11 cellular contexts compared by ENCODE assay signal in genomic region chr2:62410926-62411456, GRCh38.
DNase-seq lines count a peak whose midpoint lies in the region; TF ChIP-seq lines count a peak whose summit lies in the region.
"Had no signal": no experiment of that assay in that cellular context is flagged by ENCODE, and none has a peak within 500 bp of the region (broad histone marks: within the 10 kb centered on the region; RNA-seq: fewer than 3 reads in every experiment).

No MANE protein-coding gene starts in this region.

- H3K4me3 Mint-ChIP-seq in osteocyte (ENCODE audit: unreplicated experiment): peak overlapping the region; percentile 78
- H3K4me3 Mint-ChIP-seq: activated CD4-positive, alpha-beta memory T cell treated with anti-CD3 and anti-CD28 coated beads, Interleukin-2, amount 10 ng/mL, durations not matched to agents 7 days and 5 days had no signal

- POLR2A ChIA-PET in PC-9 (lab: Charles Lee; ENCODE audit: unreplicated experiment): interaction anchor here (0.6 kb wide), 2 partner anchors 8 to 872 kb away, joined by 3 read pairs; no protein-coding TSS in a partner anchor

- H3K9me3 Mint-ChIP-seq in osteocyte (ENCODE audit: unreplicated experiment): no peaks in the 10 kb centered on the region
- H3K9me3 Mint-ChIP-seq: activated CD4-positive, alpha-beta memory T cell treated with anti-CD3 and anti-CD28 coated beads, Interleukin-2, amount 10 ng/mL, durations not matched to agents 7 days and 5 days; central memory CD8-positive, alpha-beta T cell had no signal

- CTCF ChIA-PET in PC-9 (lab: Charles Lee): interaction anchor here (0.6 to 1.4 kb wide), 6 partner anchors 48 to 417 kb away, joined by 3 to 8 read pairs (median 4); no protein-coding TSS in a partner anchor

- H2AFZ ChIP-seq in ACC112 (ENCODE audit: low read length, unreplicated experiment) (peak overlapping the region; percentile 89), PC-9 (peak overlapping the region; percentile 83; the same call in 1 of the 2 replicates)

- H4K20me1 ChIP-seq in PC-9 (ENCODE audit: insufficient read depth): no peaks in the 10 kb centered on the region

- peak overlapping the region; percentile 99 for H3K27ac Mint-ChIP-seq in osteocyte (ENCODE audit: unreplicated experiment)
- H3K27ac Mint-ChIP-seq: activated CD4-positive, alpha-beta memory T cell treated with anti-CD3 and anti-CD28 coated beads, Interleukin-2, amount 10 ng/mL, durations not matched to agents 7 days and 5 days had no signal

- H3K36me3 Mint-ChIP-seq in osteocyte (ENCODE audit: unreplicated experiment): no peaks in the 10 kb centered on the region

- peak in 1 of 2 experiments; percentile 75 for DNase-seq in PC-9
- DNase-seq in osteocyte (ENCODE audit: extremely low spot score, unreplicated experiment): no peak
- no peak for DNase-seq in AG20443 (ENCODE audit: low spot score)
- DNase-seq in activated effector memory CD4-positive, alpha-beta T cell treated with anti-CD3 and anti-CD28 coated beads, Interleukin-2, amount 50 U/mL, for 16 hours: no peak
- DNase-seq in DMS153 (lab: John Stamatoyannopoulos, UW): no peak
- DNase-seq in anterior cingulate cortex (lab: John Stamatoyannopoulos, UW): no peak
- DNase-seq: activated CD4-positive, alpha-beta memory T cell treated with anti-CD3 and anti-CD28 coated beads, Interleukin-2, amount 10 ng/mL, durations not matched to agents 7 days and 5 days; stimulated activated CD4-positive, alpha-beta T cell treated with anti-CD3 and anti-CD28 coated beads, Interleukin-12 subunit alpha, Interleukin-12 subunit beta, amount 100 ng/mL, for 4 hours had no signal

- peaks cover 30% of the 10 kb centered on the region for H3K4me1 Mint-ChIP-seq in osteocyte (ENCODE audit: unreplicated experiment)

- H3K36me3 ChIP-seq in ACC112 (ENCODE audit: insufficient read depth, low read length): no peaks in the 10 kb centered on the region
- H3K36me3 ChIP-seq in PC-9 (ENCODE audit: low read depth): no peaks in the 10 kb centered on the region
- H3K36me3 ChIP-seq in esophagus (ENCODE audit: control insufficient read depth in 2 of 2, insufficient read depth in 2 of 2, low read length in 1 of 2): no peaks in the 10 kb centered on the region

- no peak for TF ChIP-seq CTCF in PC-9 (conservative IDR thresholded peaks at IDR 0.05)
- TF ChIP-seq CTCF in osteocyte (IDR thresholded peaks at IDR 0.05): no peak

- intact Hi-C loops in PC-9 (cut with micrococcal nuclease; ENCODE audit: unreplicated experiment): loop anchor here (1.0 to 10.0 kb wide), 6 partner anchors 106 to 1276 kb away; partner anchors contain the start of gene B3GNT2

- H3K79me2 ChIP-seq in ACC112 (ENCODE audit: control insufficient read depth, insufficient read depth, low read length, unreplicated experiment) (no peaks in the 10 kb centered on the region), PC-9 (ENCODE audit: low read depth) (no peaks in the 10 kb centered on the region)

- H3K4me3 ChIP-seq in ACC112 (ENCODE audit: low read depth, low read length): no peak overlapping the region
- H3K4me3 ChIP-seq in PC-9: peak overlapping the region; percentile 43; the same call in 1 of the 2 replicates
- no peak overlapping the region for H3K4me3 ChIP-seq in esophagus (ENCODE audit: low read depth in 1 of 2, low read length in 2 of 2)

- peak overlapping the region; percentile 85 for H3K4me2 ChIP-seq in PC-9

- no TSS peak for BruUV-seq in PC-9 (replicated peaks; lab: Mats Ljungman, UMichigan)

- 37 to 43% methylated on average over 2 of the region's 2 CpGs for WGBS in esophagus, 2 donors

- H3K4me1 ChIP-seq in ACC112 (ENCODE audit: control insufficient read depth, insufficient read depth, low read length, unreplicated experiment) (peaks cover 11% of the 10 kb centered on the region), PC-9 (replicated peaks; ENCODE audit: insufficient read depth) (peaks cover 63% of the 10 kb centered on the region), esophagus (ENCODE audit: control insufficient read depth in 2 of 2, insufficient read depth in 2 of 2, low read length in 1 of 2) (peaks cover 0 to 20% of the 10 kb centered on the region in 2 donors)

- H3K9me2 ChIP-seq in PC-9 (ENCODE audit: insufficient read depth): no peaks in the 10 kb centered on the region

- H3K27ac ChIP-seq in ACC112 (ENCODE audit: low read depth, low read length) (no peak overlapping the region), PC-9 (peak overlapping the region; percentile 86), esophagus (ENCODE audit: low read depth in 2 of 2, low read length in 1 of 2) (peak overlapping the region; percentile 87 to 90)

- H3K27me3 Mint-ChIP-seq in osteocyte (ENCODE audit: unreplicated experiment): peaks cover 14% of the 10 kb centered on the region
- H3K27me3 Mint-ChIP-seq: activated CD4-positive, alpha-beta memory T cell treated with anti-CD3 and anti-CD28 coated beads, Interleukin-2, amount 10 ng/mL, durations not matched to agents 7 days and 5 days; central memory CD8-positive, alpha-beta T cell had no signal

- H3K9me3 ChIP-seq in PC-9 (ENCODE audit: insufficient read depth, low read depth) (no peaks in the 10 kb centered on the region), esophagus (ENCODE audit: control insufficient read depth in 2 of 2, insufficient read depth in 1 of 2, low read depth in 1 of 2, low read length in 1 of 2) (no peaks in the 10 kb centered on the region)

- no peaks in the 10 kb centered on the region for H3K27me3 ChIP-seq in ACC112 (ENCODE audit: insufficient read depth, low read length)
- H3K27me3 ChIP-seq in PC-9 (ENCODE audit: insufficient read depth, low read depth): no peaks in the 10 kb centered on the region
- no peaks in the 10 kb centered on the region for H3K27me3 ChIP-seq in esophagus (ENCODE audit: control insufficient read depth in 1 of 2, insufficient read depth in 2 of 2, low read length in 2 of 2)

- peaks cover 32% of the 10 kb centered on the region for H3F3A ChIP-seq in PC-9 (ENCODE audit: insufficient read depth, low read depth)
